ENCODE assay signal across 9 cellular contexts in genomic region chr12:99767809-99768208, GRCh38.
DNase-seq lines count a peak whose midpoint lies in the region; ATAC-seq and TF ChIP-seq lines count a peak whose summit lies in the region.
"Had no signal": no experiment of that assay in that cellular context is flagged by ENCODE, and none has a peak within 500 bp of the region (broad histone marks: within the 10 kb centered on the region; RNA-seq: fewer than 3 reads in every experiment).

No MANE protein-coding gene starts in this region.

- H3K4me3 ChIP-seq in Loucy (ENCODE audit: low read length, poor library complexity, severe bottlenecking) (peak overlapping the region; percentile 55), liver (ENCODE audit: low read depth in 1 of 3, low read length in 3 of 3) (no peak overlapping the region)
- H3K4me3 ChIP-seq in CD4-positive, alpha-beta memory T cell (ENCODE audit: low read length in 2 of 2), result no peak overlapping the region

- POLR2A ChIA-PET in CD4-positive, alpha-beta memory T cell (lab: Charles Lee; ENCODE audit: partially characterized antibody), result no interaction called here
- POLR2A ChIA-PET in WTC11 (lab: Charles Lee), result interaction anchor here (0.6 kb wide), 1 partner anchor 429 kb away, joined by 3 read pairs; no protein-coding TSS in a partner anchor

- H4K20me1 ChIP-seq in Loucy (ENCODE audit: insufficient read depth, low read length, poor library complexity, severe bottlenecking), result no peaks in the 10 kb centered on the region

- CTCF ChIA-PET in CD4-positive, alpha-beta memory T cell (lab: Charles Lee; ENCODE audit: partially characterized antibody), result no interaction called here
- CTCF ChIA-PET in WTC11 (lab: Charles Lee), result interaction anchor here (0.7 to 3.2 kb wide), 14 partner anchors 9 to 458 kb away, joined by 3 to 30 read pairs (median 5); no protein-coding TSS in a partner anchor

- no peak overlapping the region for H3K4me3 Mint-ChIP-seq in CD4-positive, alpha-beta memory T cell
- no peak overlapping the region for H3K4me3 Mint-ChIP-seq in WTC11

- TF ChIP-seq CTCF in Loucy (conservative IDR thresholded peaks at IDR 0.05; ENCODE audit: low read length) (peak; percentile 70), VCaP (conservative IDR thresholded peaks at IDR 0.05) (peak; percentile 84), liver (IDR thresholded peaks at IDR 0.05; ENCODE audit: low read depth, low read length, missing input control) (peak; percentile 54), WTC11 (IDR thresholded peaks at IDR 0.05) (no peak)

- H3K4me1 Mint-ChIP-seq in CD4-positive, alpha-beta memory T cell, result no peaks in the 10 kb centered on the region
- peaks cover 11% of the 10 kb centered on the region for H3K4me1 Mint-ChIP-seq in WTC11

- H3K9me3 ChIP-seq in Loucy (ENCODE audit: insufficient read depth, low read depth, low read length), result no peaks in the 10 kb centered on the region
- no peaks in the 10 kb centered on the region for H3K9me3 ChIP-seq in liver (ENCODE audit: control insufficient read depth in 4 of 4, low read length in 3 of 4)
- H3K9me3 ChIP-seq in CD4-positive, alpha-beta memory T cell (ENCODE audit: control insufficient read depth in 1 of 2, low read length in 2 of 2), result no peaks in the 10 kb centered on the region

- intact Hi-C loops in head of caudate nucleus (cut with DNase I), result loop anchor here (10.0 kb wide), 1 partner anchor 723 kb away; no protein-coding TSS in a partner anchor
- intact Hi-C loops in CD4-positive, alpha-beta memory T cell (cut with micrococcal nuclease), result no loop called here

- H3K4me1 ChIP-seq in Loucy (ENCODE audit: insufficient read depth, low read length, poor library complexity, severe bottlenecking) (peaks cover 2% of the 10 kb centered on the region), liver (ENCODE audit: control insufficient read depth in 4 of 4, insufficient read depth in 4 of 4, low read length in 3 of 4) (peaks cover 0 to 18% (median 7%) of the 10 kb centered on the region in 4 donors)
- H3K4me1 ChIP-seq in CD4-positive, alpha-beta memory T cell (ENCODE audit: insufficient read depth, low read length), result no peaks in the 10 kb centered on the region

- H3K4me2 ChIP-seq in Loucy (ENCODE audit: low read depth, low read length, poor library complexity, severe bottlenecking), result peak overlapping the region; percentile 49

- TF ChIP-seq RAD21 in liver (IDR thresholded peaks at IDR 0.05), result peak; percentile 70 to 78

- peak; percentile 6 for DNase-seq in COLO829 (ENCODE audit: low spot score)
- no peak for DNase-seq in head of caudate nucleus
- no peak for DNase-seq in CD4-positive, alpha-beta memory T cell
- DNase-seq in WTC11 (ENCODE audit: low spot score), result no peak

- H3K79me2 ChIP-seq in Loucy (ENCODE audit: insufficient read depth, low read length), result no peaks in the 10 kb centered on the region

- H3F3A ChIP-seq in Loucy (ENCODE audit: low read depth), result no peaks in the 10 kb centered on the region

- no peaks in the 10 kb centered on the region for H3K9me2 ChIP-seq in Loucy (replicated peaks; ENCODE audit: low read depth, low read length)

- H3K27ac Mint-ChIP-seq in CD4-positive, alpha-beta memory T cell, result no peak overlapping the region
- H3K27ac Mint-ChIP-seq in WTC11, result no peak overlapping the region

- H3K36me3 Mint-ChIP-seq in CD4-positive, alpha-beta memory T cell, result no peaks in the 10 kb centered on the region
- H3K36me3 Mint-ChIP-seq in WTC11, result no peaks in the 10 kb centered on the region

- H3K27me3 Mint-ChIP-seq in CD4-positive, alpha-beta memory T cell, result no peaks in the 10 kb centered on the region
- no peaks in the 10 kb centered on the region for H3K27me3 Mint-ChIP-seq in WTC11 (ENCODE audit: low read depth)

- WGBS in liver, result 4% methylated on average over 1 of the region's 1 CpG

- H3K27ac ChIP-seq in VCaP (no peak overlapping the region), liver (ENCODE audit: low read depth in 1 of 2, low read length in 2 of 2) (no peak overlapping the region)
- H3K27ac ChIP-seq in CD4-positive, alpha-beta memory T cell (ENCODE audit: low read depth, low read length), result no peak overlapping the region
- H3K27ac ChIP-seq: epithelial cell of prostate had no signal

- H3K9me3 Mint-ChIP-seq in CD4-positive, alpha-beta memory T cell, result peaks cover 0 to 4% (median 0%) of the 10 kb centered on the region in 8 donors
- no peaks in the 10 kb centered on the region for H3K9me3 Mint-ChIP-seq in WTC11

- H3K36me3 ChIP-seq in Loucy (ENCODE audit: insufficient read depth, low read length), result no peaks in the 10 kb centered on the region
- no peaks in the 10 kb centered on the region for H3K36me3 ChIP-seq in liver (ENCODE audit: control insufficient read depth in 4 of 4, insufficient read depth in 3 of 4, low read depth in 1 of 4, low read length in 3 of 4)
- H3K36me3 ChIP-seq in CD4-positive, alpha-beta memory T cell (ENCODE audit: insufficient read depth, low read length), result no peaks in the 10 kb centered on the region

- ATAC-seq in GM19328 (IDR thresholded peaks at IDR 0.05; ENCODE audit: unreplicated experiment) (no peak), WTC11 (no peak)

- H3K27me3 ChIP-seq in Loucy (ENCODE audit: insufficient read depth, low read length, poor library complexity, severe bottlenecking) (no peaks in the 10 kb centered on the region), liver (ENCODE audit: control insufficient read depth in 4 of 4, insufficient read depth in 4 of 4, low read length in 3 of 4) (no peaks in the 10 kb centered on the region)
- H3K27me3 ChIP-seq in CD4-positive, alpha-beta memory T cell (ENCODE audit: insufficient read depth, low read length), result no peaks in the 10 kb centered on the region

- peak overlapping the region; percentile 56; the same call in 1 of the 2 replicates for H2AFZ ChIP-seq in Loucy (ENCODE audit: low read length)

- H3K9ac ChIP-seq in Loucy (ENCODE audit: low read depth, low read length, poor library complexity, severe bottlenecking) (no peak overlapping the region), liver (ENCODE audit: low read depth in 1 of 2, low read length in 2 of 2) (peak overlapping the region in 1 of 2 donors; percentile 84)

TF ChIP-seq in liver, 16 proteins besides CTCF, POLR2A, EP300 and RAD21:
- TF ChIP-seq FOXA1 (IDR thresholded peaks at IDR 0.05) (no peak), ATF3 (IDR thresholded peaks at IDR 0.05) (no peak), EGR1 (IDR thresholded peaks at IDR 0.05; ENCODE audit: low read depth in 2 of 2) (no peak), YY1 (IDR thresholded peaks at IDR 0.05) (no peak), NR2F2 (IDR thresholded peaks at IDR 0.05) (no peak), ZBTB33 (IDR thresholded peaks at IDR 0.05) (no peak), FOXA2 (IDR thresholded peaks at IDR 0.05) (no peak), SP1 (IDR thresholded peaks at IDR 0.05) (no peak), HNF4G (IDR thresholded peaks at IDR 0.05) (no peak), GABPA (IDR thresholded peaks at IDR 0.05 in 1 of 2, conservative IDR thresholded peaks at IDR 0.05 in 1 of 2) (no peak), TAF1 (conservative IDR thresholded peaks at IDR 0.05) (no peak)

TF ChIP-seq in WTC11, 78 proteins besides CTCF, POLR2A, EP300 and RAD21 (continues in another document):
- no peak for TF ChIP-seq NR1H2 (CRISPR knock-in tag; IDR thresholded peaks at IDR 0.05)
- no peak for TF ChIP-seq NR2C2 (CRISPR knock-in tag; IDR thresholded peaks at IDR 0.05)
- no peak for TF ChIP-seq HMGA2 (CRISPR knock-in tag; IDR thresholded peaks at IDR 0.05)
- no peak for TF ChIP-seq ELF4 (CRISPR knock-in tag; IDR thresholded peaks at IDR 0.05; ENCODE audit: low read depth)
- no peak for TF ChIP-seq TP53 (CRISPR knock-in tag; IDR thresholded peaks at IDR 0.05)
- TF ChIP-seq NFE2L1 (CRISPR knock-in tag; IDR thresholded peaks at IDR 0.05), result no peak
- TF ChIP-seq ZNF138 (CRISPR knock-in tag; conservative IDR thresholded peaks at IDR 0.05), result no peak
- TF ChIP-seq ETV6 (CRISPR knock-in tag; IDR thresholded peaks at IDR 0.05), result no peak
- no peak for TF ChIP-seq JUN (CRISPR knock-in tag; IDR thresholded peaks at IDR 0.05)
- no peak for TF ChIP-seq FOXK1 (CRISPR knock-in tag; IDR thresholded peaks at IDR 0.05)
- no peak for TF ChIP-seq TCF7 (CRISPR knock-in tag; IDR thresholded peaks at IDR 0.05; ENCODE audit: low read depth)
- TF ChIP-seq ESRRA (CRISPR knock-in tag; IDR thresholded peaks at IDR 0.05; ENCODE audit: borderline replicate concordance), result no peak
- TF ChIP-seq E2F5 (CRISPR knock-in tag; IDR thresholded peaks at IDR 0.05), result no peak
- TF ChIP-seq ATF1 (CRISPR knock-in tag; IDR thresholded peaks at IDR 0.05), result no peak
- TF ChIP-seq HMGXB4 (CRISPR knock-in tag; IDR thresholded peaks at IDR 0.05), result no peak
